ENCODE assay signal across 18 cellular contexts in genomic region chr2:54640834-54641540, GRCh38.
DNase-seq lines count a peak whose midpoint lies in the region; ATAC-seq and TF ChIP-seq lines count a peak whose summit lies in the region.
"Had no signal": no experiment of that assay in that cellular context is flagged by ENCODE, and none has a peak within 500 bp of the region (broad histone marks: within the 10 kb centered on the region; RNA-seq: fewer than 3 reads in every experiment).

No MANE protein-coding gene starts in this region.

- H3K4me3 ChIP-seq in adrenal gland (no peak overlapping the region), right lobe of liver (no peak overlapping the region), spleen (no peak overlapping the region)
- H3K4me3 ChIP-seq: BLaER1, SJSA1 had no signal

- peaks cover 9% of the 10 kb centered on the region for H3K4me1 Mint-ChIP-seq in activated T-cell treated with anti-CD3 and anti-CD28 coated beads, Interleukin-2, amount 50 U/mL, for 72 hours (ENCODE audit: low read depth)

- no peak overlapping the region for H3K4me3 Mint-ChIP-seq in activated T-cell treated with anti-CD3 and anti-CD28 coated beads, Interleukin-2, amount 50 U/mL, for 72 hours
- H3K4me3 Mint-ChIP-seq: natural killer cell treated with Interleukin-12 subunit alpha and Interleukin-12 subunit beta and Interleukin-15 and Interleukin-18, amount 100 ng/mL, for 72 hours had no signal

- H3K36me3 ChIP-seq in adrenal gland (replicated peaks in 1 of 2) (peaks cover 0 to 64% of the 10 kb centered on the region in 2 donors), right lobe of liver (peaks cover 2 to 47% (median 34%) of the 10 kb centered on the region in 4 donors), spleen (peaks cover 0 to 100% (median 54%) of the 10 kb centered on the region in 6 donors)

- DNase-seq in activated T-cell treated with anti-CD3 and anti-CD28 coated beads, Interleukin-2, amount 50 U/mL, for 72 hours = no peak
- DNase-seq in activated T-cell treated with anti-CD3 and anti-CD28 coated beads, Interleukin-2, amount 50 U/mL, for 1 hour = no peak
- no peak for DNase-seq in adrenal gland
- DNase-seq in right lobe of liver = no peak
- DNase-seq in spleen = no peak
- DNase-seq in NCI-H446 treated with DMSO at 0.1 percent for 48 hours (lab: John Stamatoyannopoulos, UW) = no peak
- DNase-seq in NCI-H526 treated with DMSO at 0.1 percent for 48 hours (lab: John Stamatoyannopoulos, UW) = no peak
- DNase-seq in NCI-H187 (lab: John Stamatoyannopoulos, UW) = no peak
- DNase-seq: activated CD4-positive, CD25-positive, alpha-beta regulatory T cell treated with anti-CD3 and anti-CD28 coated beads, Interleukin-2, amount 50 U/mL, for 72 hours; DMS 273 treated with DMSO at 0.1 percent for 48 hours; mammary epithelial cell; NCI-H1048; NCI-H526; T-helper 9 cell had no signal

- no peaks in the 10 kb centered on the region for H3K27me3 ChIP-seq in adrenal gland
- H3K27me3 ChIP-seq in right lobe of liver = no peaks in the 10 kb centered on the region
- no peaks in the 10 kb centered on the region for H3K27me3 ChIP-seq in spleen (replicated peaks in 1 of 7)
- H3K27me3 ChIP-seq: BLaER1, SJSA1 had no signal

- intact Hi-C loops in adrenal gland (cut with DNase I) (no loop called here), right lobe of liver (cut with DNase I) (no loop called here), spleen (cut with DNase I; ENCODE audit: low total_unique reads) (no loop called here)

- no peaks in the 10 kb centered on the region for H3K27me3 Mint-ChIP-seq in activated T-cell treated with anti-CD3 and anti-CD28 coated beads, Interleukin-2, amount 50 U/mL, for 72 hours (ENCODE audit: low read depth)
- H3K27me3 Mint-ChIP-seq: natural killer cell treated with Interleukin-12 subunit alpha and Interleukin-12 subunit beta and Interleukin-15 and Interleukin-18, amount 100 ng/mL, for 72 hours had no signal

- H3K27ac Mint-ChIP-seq in activated T-cell treated with anti-CD3 and anti-CD28 coated beads, Interleukin-2, amount 50 U/mL, for 72 hours = peak overlapping the region; percentile 29

- H3K9me3 ChIP-seq in adrenal gland (replicated peaks in 1 of 3) (no peaks in the 10 kb centered on the region), right lobe of liver (no peaks in the 10 kb centered on the region), spleen (no peaks in the 10 kb centered on the region)
- H3K9me3 ChIP-seq: BLaER1, SJSA1 had no signal

- H3K27ac ChIP-seq in adrenal gland (peak overlapping the region; percentile 55 to 88 (median 79)), right lobe of liver (peak overlapping the region; percentile 5 to 74 (median 24)), spleen (peak overlapping the region in 7 of 8 donors; percentile 49 to 89 (median 68))
- H3K27ac ChIP-seq: KMS-11, SJSA1 had no signal

- WGBS in adrenal gland, 4 donors = 38 to 48% (median 44%) methylated on average over 8 of the region's 8 CpGs
- 52% methylated on average over 8 of the region's 8 CpGs for WGBS in right lobe of liver (ENCODE audit: insufficient coverage, low coverage, low lambda C conversion rate, missing lambda C conversion rate)
- 79 to 84% (median 81%) methylated on average over 8 of the region's 8 CpGs for WGBS in spleen, 5 donors

- no peak for ATAC-seq in activated T-cell treated with anti-CD3 and anti-CD28 coated beads, Interleukin-2, amount 50 U/mL, for 72 hours (replicated peaks in 1 of 2)
- peak in 2 of 4 donors; percentile 2 to 12 for ATAC-seq in right lobe of liver
- ATAC-seq: natural killer cell treated with Interleukin-12 subunit alpha and Interleukin-12 subunit beta and Interleukin-15 and Interleukin-18, amount 100 ng/mL, for 72 hours had no signal

- TF ChIP-seq CTCF in adrenal gland (IDR thresholded peaks at IDR 0.05) (no peak), right lobe of liver (IDR thresholded peaks at IDR 0.05) (no peak), spleen (IDR thresholded peaks at IDR 0.05 in 8 of 11, conservative IDR thresholded peaks at IDR 0.05 in 3 of 11) (no peak)

- TF ChIP-seq POLR2A in adrenal gland (IDR thresholded peaks at IDR 0.05) (no peak), right lobe of liver (IDR thresholded peaks at IDR 0.05) (no peak), spleen (IDR thresholded peaks at IDR 0.05) (no peak)

- no peaks in the 10 kb centered on the region for H3K9me3 Mint-ChIP-seq in activated T-cell treated with anti-CD3 and anti-CD28 coated beads, Interleukin-2, amount 50 U/mL, for 72 hours
- H3K9me3 Mint-ChIP-seq: natural killer cell treated with Interleukin-12 subunit alpha and Interleukin-12 subunit beta and Interleukin-15 and Interleukin-18, amount 100 ng/mL, for 72 hours had no signal

- H3K36me3 Mint-ChIP-seq in activated T-cell treated with anti-CD3 and anti-CD28 coated beads, Interleukin-2, amount 50 U/mL, for 72 hours (ENCODE audit: insufficient read depth in 2 of 2) = peaks cover 8 to 29% of the 10 kb centered on the region in 2 donors

- H3K4me1 ChIP-seq in adrenal gland (replicated peaks in 1 of 2) = peaks cover 39 to 75% of the 10 kb centered on the region in 2 donors
- H3K4me1 ChIP-seq in right lobe of liver = peaks cover 0 to 39% (median 10%) of the 10 kb centered on the region in 4 donors
- peaks cover 25 to 66% (median 43%) of the 10 kb centered on the region in 6 donors for H3K4me1 ChIP-seq in spleen

Comparison
In these comparisons a context has a peak if more than half of its experiments do, and no peak if none do; other contexts are left out.
1. H3K27ac ChIP-seq: peak in every context shown above with its lines; median percentile 79 in adrenal gland; 68 in spleen; 24 in right lobe of liver.